In genomic region chr18:12749136-12749535, GRCh38 we compare ENCODE assay signal across 13 cellular contexts.
"Had no signal": no experiment of that assay in that cellular context is flagged by ENCODE, and none has a peak within 500 bp of the region (broad histone marks: within the 10 kb centered on the region; RNA-seq: fewer than 3 reads in every experiment).

No MANE protein-coding gene starts in this region.

- H3K27me3 ChIP-seq: heart right ventricle, left lung, thyroid gland had no signal

- H3K36me3 ChIP-seq: heart right ventricle, left lung, thyroid gland had no signal

- H3K9me3 ChIP-seq: heart right ventricle, left lung, thyroid gland had no signal

- H3K4me1 ChIP-seq: heart right ventricle, left lung, thyroid gland had no signal

- ATAC-seq: heart right ventricle, left lung had no signal

- H3K27ac ChIP-seq: coronary artery, heart right ventricle, left lung, skin epidermis, thyroid gland had no signal

- H3K4me3 ChIP-seq: coronary artery, heart right ventricle, left lung, skin epidermis, thyroid gland had no signal

- DNase-seq: activated CD4-positive, alpha-beta memory T cell treated with anti-CD3 and anti-CD28 coated beads, Interleukin-2, amount 10 ng/mL, durations not matched to agents 7 days and 5 days; activated CD4-positive, alpha-beta T cell treated with anti-CD3 and anti-CD28 coated beads for 1 hour; activated naive CD4-positive, alpha-beta T cell; caudate nucleus; effector CD4-positive, alpha-beta T cell; heart right ventricle; islet precursor cell; left lung; retina; T-helper 9 cell; thyroid gland had no signal
